Comparison of ENCODE assay signal across 1 cellular context in the genomic region with DNA sequence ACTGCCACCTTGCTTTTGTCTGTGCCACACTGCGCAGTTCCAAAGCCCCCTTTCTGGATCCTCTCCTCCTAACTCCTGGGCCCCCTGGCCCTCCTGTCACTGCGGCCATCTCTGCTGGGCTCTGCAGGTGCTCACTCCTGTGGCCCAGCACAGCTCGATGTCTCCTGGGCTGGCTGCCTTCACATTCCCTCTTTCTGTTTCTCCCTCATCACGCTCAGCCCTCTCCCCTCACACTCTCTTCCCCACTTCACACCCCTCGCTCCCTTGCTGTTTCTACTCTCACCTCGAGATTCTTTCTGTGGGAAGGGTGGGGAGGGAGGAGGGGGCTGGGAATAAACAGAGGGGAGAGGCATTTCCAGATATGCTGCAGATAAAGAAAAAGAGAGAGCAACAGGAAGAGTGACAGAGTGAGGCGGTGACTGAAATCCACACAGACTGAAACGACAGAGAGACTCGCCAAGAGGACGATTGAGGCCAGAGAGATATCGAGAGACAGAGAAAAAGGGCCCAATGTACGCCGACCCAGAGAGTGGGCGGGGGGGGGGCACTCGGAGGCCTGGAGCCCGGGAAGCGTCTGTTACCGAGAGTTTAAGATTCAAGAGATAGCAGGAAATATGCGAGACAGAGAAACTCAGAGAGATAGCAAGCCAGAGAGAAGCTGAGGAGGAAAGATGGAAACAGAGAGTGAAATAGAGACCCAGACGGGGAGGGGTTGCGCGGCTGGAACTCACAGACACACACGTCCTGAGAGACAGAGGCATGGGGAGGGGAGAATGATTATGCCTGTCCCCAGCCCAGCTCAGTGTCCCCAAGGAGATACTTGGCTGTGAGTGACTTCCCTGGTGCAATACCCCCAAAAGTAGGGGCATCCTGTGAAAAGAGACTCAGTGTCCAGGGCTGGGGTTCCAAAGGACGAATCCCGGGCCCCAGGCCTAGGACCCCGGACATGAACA.
TF ChIP-seq lines count a peak whose summit lies in the region.

No MANE protein-coding gene starts in this region.

TF ChIP-seq in K562, 482 proteins besides CTCF, POLR2A, EP300 and RAD21 (continued from another document and continues in another):
- TF ChIP-seq VEZF1 (CRISPR knock-in tag; IDR thresholded peaks at IDR 0.05) (peak; percentile 82), PRMT5 (CRISPR knock-in tag; IDR thresholded peaks at IDR 0.05) (no peak), CBX1 (IDR thresholded peaks at IDR 0.05; ENCODE audit: low read depth) (no peak), HMG20B (CRISPR knock-in tag; IDR thresholded peaks at IDR 0.05) (no peak), ILF3 (IDR thresholded peaks at IDR 0.05; ENCODE audit: borderline replicate concordance) (no peak), ZNF165 (CRISPR knock-in tag; IDR thresholded peaks at IDR 0.05; ENCODE audit: borderline replicate concordance) (no peak), SP1 (CRISPR knock-in tag; IDR thresholded peaks at IDR 0.05) (no peak), NFIX (CRISPR knock-in tag; IDR thresholded peaks at IDR 0.05; ENCODE audit: low read depth) (no peak), ATF7 (IDR thresholded peaks at IDR 0.05) (no peak), PPARD (CRISPR knock-in tag; IDR thresholded peaks at IDR 0.05) (no peak), CBFA2T2 (conservative IDR thresholded peaks at IDR 0.05) (no peak), NR2F6 (CRISPR knock-in tag; IDR thresholded peaks at IDR 0.05) (no peak), MYNN (IDR thresholded peaks at IDR 0.05) (no peak), MYNN (CRISPR knock-in tag; IDR thresholded peaks at IDR 0.05) (no peak), ZNF639 (CRISPR knock-in tag; conservative IDR thresholded peaks at IDR 0.05 in 1 of 2, IDR thresholded peaks at IDR 0.05 in 1 of 2) (no peak), ZNF282 (CRISPR knock-in tag; IDR thresholded peaks at IDR 0.05) (no peak)
- TF ChIP-seq, protein P1, sequence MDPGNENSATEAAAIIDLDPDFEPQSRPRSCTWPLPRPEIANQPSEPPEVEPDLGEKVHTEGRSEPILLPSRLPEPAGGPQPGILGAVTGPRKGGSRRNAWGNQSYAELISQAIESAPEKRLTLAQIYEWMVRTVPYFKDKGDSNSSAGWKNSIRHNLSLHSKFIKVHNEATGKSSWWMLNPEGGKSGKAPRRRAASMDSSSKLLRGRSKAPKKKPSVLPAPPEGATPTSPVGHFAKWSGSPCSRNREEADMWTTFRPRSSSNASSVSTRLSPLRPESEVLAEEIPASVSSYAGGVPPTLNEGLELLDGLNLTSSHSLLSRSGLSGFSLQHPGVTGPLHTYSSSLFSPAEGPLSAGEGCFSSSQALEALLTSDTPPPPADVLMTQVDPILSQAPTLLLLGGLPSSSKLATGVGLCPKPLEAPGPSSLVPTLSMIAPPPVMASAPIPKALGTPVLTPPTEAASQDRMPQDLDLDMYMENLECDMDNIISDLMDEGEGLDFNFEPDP (CRISPR knock-in tag; IDR thresholded peaks at IDR 0.05): no peak
- TF ChIP-seq, protein P2, sequence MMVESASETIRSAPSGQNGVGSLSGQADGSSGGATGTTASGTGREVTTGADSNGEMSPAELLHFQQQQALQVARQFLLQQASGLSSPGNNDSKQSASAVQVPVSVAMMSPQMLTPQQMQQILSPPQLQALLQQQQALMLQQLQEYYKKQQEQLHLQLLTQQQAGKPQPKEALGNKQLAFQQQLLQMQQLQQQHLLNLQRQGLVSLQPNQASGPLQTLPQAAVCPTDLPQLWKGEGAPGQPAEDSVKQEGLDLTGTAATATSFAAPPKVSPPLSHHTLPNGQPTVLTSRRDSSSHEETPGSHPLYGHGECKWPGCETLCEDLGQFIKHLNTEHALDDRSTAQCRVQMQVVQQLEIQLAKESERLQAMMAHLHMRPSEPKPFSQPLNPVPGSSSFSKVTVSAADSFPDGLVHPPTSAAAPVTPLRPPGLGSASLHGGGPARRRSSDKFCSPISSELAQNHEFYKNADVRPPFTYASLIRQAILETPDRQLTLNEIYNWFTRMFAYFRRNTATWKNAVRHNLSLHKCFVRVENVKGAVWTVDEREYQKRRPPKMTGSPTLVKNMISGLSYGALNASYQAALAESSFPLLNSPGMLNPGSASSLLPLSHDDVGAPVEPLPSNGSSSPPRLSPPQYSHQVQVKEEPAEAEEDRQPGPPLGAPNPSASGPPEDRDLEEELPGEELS (CRISPR knock-in tag; IDR thresholded peaks at IDR 0.05; ENCODE audit: borderline replicate concordance): no peak
- TF ChIP-seq, protein P3, sequence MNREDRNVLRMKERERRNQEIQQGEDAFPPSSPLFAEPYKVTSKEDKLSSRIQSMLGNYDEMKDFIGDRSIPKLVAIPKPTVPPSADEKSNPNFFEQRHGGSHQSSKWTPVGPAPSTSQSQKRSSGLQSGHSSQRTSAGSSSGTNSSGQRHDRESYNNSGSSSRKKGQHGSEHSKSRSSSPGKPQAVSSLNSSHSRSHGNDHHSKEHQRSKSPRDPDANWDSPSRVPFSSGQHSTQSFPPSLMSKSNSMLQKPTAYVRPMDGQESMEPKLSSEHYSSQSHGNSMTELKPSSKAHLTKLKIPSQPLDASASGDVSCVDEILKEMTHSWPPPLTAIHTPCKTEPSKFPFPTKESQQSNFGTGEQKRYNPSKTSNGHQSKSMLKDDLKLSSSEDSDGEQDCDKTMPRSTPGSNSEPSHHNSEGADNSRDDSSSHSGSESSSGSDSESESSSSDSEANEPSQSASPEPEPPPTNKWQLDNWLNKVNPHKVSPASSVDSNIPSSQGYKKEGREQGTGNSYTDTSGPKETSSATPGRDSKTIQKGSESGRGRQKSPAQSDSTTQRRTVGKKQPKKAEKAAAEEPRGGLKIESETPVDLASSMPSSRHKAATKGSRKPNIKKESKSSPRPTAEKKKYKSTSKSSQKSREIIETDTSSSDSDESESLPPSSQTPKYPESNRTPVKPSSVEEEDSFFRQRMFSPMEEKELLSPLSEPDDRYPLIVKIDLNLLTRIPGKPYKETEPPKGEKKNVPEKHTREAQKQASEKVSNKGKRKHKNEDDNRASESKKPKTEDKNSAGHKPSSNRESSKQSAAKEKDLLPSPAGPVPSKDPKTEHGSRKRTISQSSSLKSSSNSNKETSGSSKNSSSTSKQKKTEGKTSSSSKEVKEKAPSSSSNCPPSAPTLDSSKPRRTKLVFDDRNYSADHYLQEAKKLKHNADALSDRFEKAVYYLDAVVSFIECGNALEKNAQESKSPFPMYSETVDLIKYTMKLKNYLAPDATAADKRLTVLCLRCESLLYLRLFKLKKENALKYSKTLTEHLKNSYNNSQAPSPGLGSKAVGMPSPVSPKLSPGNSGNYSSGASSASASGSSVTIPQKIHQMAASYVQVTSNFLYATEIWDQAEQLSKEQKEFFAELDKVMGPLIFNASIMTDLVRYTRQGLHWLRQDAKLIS (CRISPR knock-in tag; IDR thresholded peaks at IDR 0.05): no peak
- TF ChIP-seq, protein P4, sequence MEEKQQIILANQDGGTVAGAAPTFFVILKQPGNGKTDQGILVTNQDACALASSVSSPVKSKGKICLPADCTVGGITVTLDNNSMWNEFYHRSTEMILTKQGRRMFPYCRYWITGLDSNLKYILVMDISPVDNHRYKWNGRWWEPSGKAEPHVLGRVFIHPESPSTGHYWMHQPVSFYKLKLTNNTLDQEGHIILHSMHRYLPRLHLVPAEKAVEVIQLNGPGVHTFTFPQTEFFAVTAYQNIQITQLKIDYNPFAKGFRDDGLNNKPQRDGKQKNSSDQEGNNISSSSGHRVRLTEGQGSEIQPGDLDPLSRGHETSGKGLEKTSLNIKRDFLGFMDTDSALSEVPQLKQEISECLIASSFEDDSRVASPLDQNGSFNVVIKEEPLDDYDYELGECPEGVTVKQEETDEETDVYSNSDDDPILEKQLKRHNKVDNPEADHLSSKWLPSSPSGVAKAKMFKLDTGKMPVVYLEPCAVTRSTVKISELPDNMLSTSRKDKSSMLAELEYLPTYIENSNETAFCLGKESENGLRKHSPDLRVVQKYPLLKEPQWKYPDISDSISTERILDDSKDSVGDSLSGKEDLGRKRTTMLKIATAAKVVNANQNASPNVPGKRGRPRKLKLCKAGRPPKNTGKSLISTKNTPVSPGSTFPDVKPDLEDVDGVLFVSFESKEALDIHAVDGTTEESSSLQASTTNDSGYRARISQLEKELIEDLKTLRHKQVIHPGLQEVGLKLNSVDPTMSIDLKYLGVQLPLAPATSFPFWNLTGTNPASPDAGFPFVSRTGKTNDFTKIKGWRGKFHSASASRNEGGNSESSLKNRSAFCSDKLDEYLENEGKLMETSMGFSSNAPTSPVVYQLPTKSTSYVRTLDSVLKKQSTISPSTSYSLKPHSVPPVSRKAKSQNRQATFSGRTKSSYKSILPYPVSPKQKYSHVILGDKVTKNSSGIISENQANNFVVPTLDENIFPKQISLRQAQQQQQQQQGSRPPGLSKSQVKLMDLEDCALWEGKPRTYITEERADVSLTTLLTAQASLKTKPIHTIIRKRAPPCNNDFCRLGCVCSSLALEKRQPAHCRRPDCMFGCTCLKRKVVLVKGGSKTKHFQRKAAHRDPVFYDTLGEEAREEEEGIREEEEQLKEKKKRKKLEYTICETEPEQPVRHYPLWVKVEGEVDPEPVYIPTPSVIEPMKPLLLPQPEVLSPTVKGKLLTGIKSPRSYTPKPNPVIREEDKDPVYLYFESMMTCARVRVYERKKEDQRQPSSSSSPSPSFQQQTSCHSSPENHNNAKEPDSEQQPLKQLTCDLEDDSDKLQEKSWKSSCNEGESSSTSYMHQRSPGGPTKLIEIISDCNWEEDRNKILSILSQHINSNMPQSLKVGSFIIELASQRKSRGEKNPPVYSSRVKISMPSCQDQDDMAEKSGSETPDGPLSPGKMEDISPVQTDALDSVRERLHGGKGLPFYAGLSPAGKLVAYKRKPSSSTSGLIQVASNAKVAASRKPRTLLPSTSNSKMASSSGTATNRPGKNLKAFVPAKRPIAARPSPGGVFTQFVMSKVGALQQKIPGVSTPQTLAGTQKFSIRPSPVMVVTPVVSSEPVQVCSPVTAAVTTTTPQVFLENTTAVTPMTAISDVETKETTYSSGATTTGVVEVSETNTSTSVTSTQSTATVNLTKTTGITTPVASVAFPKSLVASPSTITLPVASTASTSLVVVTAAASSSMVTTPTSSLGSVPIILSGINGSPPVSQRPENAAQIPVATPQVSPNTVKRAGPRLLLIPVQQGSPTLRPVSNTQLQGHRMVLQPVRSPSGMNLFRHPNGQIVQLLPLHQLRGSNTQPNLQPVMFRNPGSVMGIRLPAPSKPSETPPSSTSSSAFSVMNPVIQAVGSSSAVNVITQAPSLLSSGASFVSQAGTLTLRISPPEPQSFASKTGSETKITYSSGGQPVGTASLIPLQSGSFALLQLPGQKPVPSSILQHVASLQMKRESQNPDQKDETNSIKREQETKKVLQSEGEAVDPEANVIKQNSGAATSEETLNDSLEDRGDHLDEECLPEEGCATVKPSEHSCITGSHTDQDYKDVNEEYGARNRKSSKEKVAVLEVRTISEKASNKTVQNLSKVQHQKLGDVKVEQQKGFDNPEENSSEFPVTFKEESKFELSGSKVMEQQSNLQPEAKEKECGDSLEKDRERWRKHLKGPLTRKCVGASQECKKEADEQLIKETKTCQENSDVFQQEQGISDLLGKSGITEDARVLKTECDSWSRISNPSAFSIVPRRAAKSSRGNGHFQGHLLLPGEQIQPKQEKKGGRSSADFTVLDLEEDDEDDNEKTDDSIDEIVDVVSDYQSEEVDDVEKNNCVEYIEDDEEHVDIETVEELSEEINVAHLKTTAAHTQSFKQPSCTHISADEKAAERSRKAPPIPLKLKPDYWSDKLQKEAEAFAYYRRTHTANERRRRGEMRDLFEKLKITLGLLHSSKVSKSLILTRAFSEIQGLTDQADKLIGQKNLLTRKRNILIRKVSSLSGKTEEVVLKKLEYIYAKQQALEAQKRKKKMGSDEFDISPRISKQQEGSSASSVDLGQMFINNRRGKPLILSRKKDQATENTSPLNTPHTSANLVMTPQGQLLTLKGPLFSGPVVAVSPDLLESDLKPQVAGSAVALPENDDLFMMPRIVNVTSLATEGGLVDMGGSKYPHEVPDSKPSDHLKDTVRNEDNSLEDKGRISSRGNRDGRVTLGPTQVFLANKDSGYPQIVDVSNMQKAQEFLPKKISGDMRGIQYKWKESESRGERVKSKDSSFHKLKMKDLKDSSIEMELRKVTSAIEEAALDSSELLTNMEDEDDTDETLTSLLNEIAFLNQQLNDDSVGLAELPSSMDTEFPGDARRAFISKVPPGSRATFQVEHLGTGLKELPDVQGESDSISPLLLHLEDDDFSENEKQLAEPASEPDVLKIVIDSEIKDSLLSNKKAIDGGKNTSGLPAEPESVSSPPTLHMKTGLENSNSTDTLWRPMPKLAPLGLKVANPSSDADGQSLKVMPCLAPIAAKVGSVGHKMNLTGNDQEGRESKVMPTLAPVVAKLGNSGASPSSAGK (IDR thresholded peaks at IDR 0.05): peak; percentile 31; the same call in 1 of the 2 replicates
- TF ChIP-seq, protein P5, sequence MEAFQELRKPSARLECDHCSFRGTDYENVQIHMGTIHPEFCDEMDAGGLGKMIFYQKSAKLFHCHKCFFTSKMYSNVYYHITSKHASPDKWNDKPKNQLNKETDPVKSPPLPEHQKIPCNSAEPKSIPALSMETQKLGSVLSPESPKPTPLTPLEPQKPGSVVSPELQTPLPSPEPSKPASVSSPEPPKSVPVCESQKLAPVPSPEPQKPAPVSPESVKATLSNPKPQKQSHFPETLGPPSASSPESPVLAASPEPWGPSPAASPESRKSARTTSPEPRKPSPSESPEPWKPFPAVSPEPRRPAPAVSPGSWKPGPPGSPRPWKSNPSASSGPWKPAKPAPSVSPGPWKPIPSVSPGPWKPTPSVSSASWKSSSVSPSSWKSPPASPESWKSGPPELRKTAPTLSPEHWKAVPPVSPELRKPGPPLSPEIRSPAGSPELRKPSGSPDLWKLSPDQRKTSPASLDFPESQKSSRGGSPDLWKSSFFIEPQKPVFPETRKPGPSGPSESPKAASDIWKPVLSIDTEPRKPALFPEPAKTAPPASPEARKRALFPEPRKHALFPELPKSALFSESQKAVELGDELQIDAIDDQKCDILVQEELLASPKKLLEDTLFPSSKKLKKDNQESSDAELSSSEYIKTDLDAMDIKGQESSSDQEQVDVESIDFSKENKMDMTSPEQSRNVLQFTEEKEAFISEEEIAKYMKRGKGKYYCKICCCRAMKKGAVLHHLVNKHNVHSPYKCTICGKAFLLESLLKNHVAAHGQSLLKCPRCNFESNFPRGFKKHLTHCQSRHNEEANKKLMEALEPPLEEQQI (IDR thresholded peaks at IDR 0.05): no peak
